Comparison of ENCODE assay signal across 9 cellular contexts in the genomic region with DNA sequence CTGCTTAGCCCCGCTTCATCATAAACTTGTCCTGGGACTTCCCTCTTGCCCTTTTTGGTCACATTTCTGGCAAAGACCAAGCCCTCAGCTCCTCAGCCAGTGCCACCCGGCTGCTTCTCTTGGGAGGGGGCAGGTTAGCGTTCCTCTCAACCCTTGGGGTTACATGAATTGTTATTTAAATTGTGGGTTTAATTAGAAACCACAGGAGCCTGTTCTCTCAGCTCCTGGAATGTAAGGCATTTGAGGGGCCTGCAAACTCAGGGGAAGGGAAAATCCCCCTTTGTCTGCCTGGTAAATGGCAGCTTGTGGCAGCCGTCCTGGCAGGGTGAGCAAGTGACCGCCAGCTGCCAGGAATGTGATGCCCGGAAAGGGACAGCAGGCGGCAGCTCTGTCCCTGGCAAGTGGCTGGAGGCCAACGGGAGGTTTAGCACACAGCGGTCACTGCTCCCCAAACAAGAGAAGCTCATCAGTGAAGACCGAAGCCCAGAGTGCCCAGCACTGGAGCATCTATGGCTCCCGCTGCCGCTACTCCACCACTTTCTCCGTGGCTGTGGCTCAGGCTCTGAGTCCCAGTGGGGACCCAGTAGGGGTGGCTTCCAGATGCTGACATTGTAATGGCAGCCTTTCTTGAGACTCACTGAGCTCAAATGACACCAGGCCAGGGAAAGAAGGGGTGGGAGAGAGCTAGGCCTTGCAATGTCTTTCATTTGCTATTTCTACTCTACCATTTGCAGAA. TPM values are rescaled to one million over a fixed set of nuclear protein-coding genes. Genes with fewer than 3 reads are reported as not detected.
A peak's percentile ranks its signal among the peaks of the same experiment; 100 is the strongest.
DNase-seq lines count a peak whose midpoint lies in the region; ATAC-seq and TF ChIP-seq lines count a peak whose summit lies in the region.
"Had no signal": no experiment of that assay in that cellular context is flagged by ENCODE, and none has a peak within 500 bp of the region (broad histone marks: within the 10 kb centered on the region; RNA-seq: fewer than 3 reads in every experiment).

No MANE protein-coding gene starts in this region.

- peaks cover 3% of the 10 kb centered on the region for H3K27me3 Mint-ChIP-seq in activated CD4-positive, alpha-beta memory T cell treated with anti-CD3 and anti-CD28 coated beads, Interleukin-2, amount 10 ng/mL, durations not matched to agents 7 days and 5 days
- no peaks in the 10 kb centered on the region for H3K27me3 Mint-ChIP-seq in activated T-cell treated with anti-CD3 and anti-CD28 coated beads, Interleukin-2, amount 50 U/mL, for 4 hours (ENCODE audit: low read depth)

- no peak overlapping the region for H3K4me3 ChIP-seq in left ventricle myocardium inferior

- CTCF ChIA-PET in activated CD4-positive, alpha-beta memory T cell treated with anti-CD3 and anti-CD28 coated beads, Interleukin-2, amount 10 ng/mL, durations not matched to agents 7 days and 5 days (lab: Charles Lee): no interaction called here

- POLR2A ChIA-PET in activated CD4-positive, alpha-beta memory T cell treated with anti-CD3 and anti-CD28 coated beads, Interleukin-2, amount 10 ng/mL, durations not matched to agents 7 days and 5 days (lab: Charles Lee): interaction anchor here (1.4 kb wide), 1 partner anchor 9 kb away, joined by 4 read pairs; no protein-coding TSS in a partner anchor

- H3K4me3 Mint-ChIP-seq in activated CD4-positive, alpha-beta memory T cell treated with anti-CD3 and anti-CD28 coated beads, Interleukin-2, amount 10 ng/mL, durations not matched to agents 7 days and 5 days: no peak overlapping the region
- no peak overlapping the region for H3K4me3 Mint-ChIP-seq in activated T-cell treated with anti-CD3 and anti-CD28 coated beads, Interleukin-2, amount 50 U/mL, for 4 hours
- H3K4me3 Mint-ChIP-seq: central memory CD8-positive, alpha-beta T cell had no signal

- intact Hi-C loops in left ventricle myocardium inferior (cut with micrococcal nuclease): no loop called here
- intact Hi-C loops in posterior cingulate gyrus (cut with DNase I): loop anchor here (5.0 kb wide), 1 partner anchor 100 kb away; no protein-coding TSS in a partner anchor

- no peaks in the 10 kb centered on the region for H3K36me3 Mint-ChIP-seq in activated CD4-positive, alpha-beta memory T cell treated with anti-CD3 and anti-CD28 coated beads, Interleukin-2, amount 10 ng/mL, durations not matched to agents 7 days and 5 days (ENCODE audit: low read depth)
- H3K36me3 Mint-ChIP-seq in activated T-cell treated with anti-CD3 and anti-CD28 coated beads, Interleukin-2, amount 50 U/mL, for 4 hours (ENCODE audit: insufficient read depth): no peaks in the 10 kb centered on the region

- H3K9me3 Mint-ChIP-seq in activated CD4-positive, alpha-beta memory T cell treated with anti-CD3 and anti-CD28 coated beads, Interleukin-2, amount 10 ng/mL, durations not matched to agents 7 days and 5 days: no peaks in the 10 kb centered on the region
- H3K9me3 Mint-ChIP-seq in activated T-cell treated with anti-CD3 and anti-CD28 coated beads, Interleukin-2, amount 50 U/mL, for 4 hours: no peaks in the 10 kb centered on the region
- H3K9me3 Mint-ChIP-seq: central memory CD8-positive, alpha-beta T cell had no signal

- TF ChIP-seq CTCF in left ventricle myocardium inferior (IDR thresholded peaks at IDR 0.05; ENCODE audit: borderline replicate concordance): peak; percentile 67

- H3K4me1 Mint-ChIP-seq in activated CD4-positive, alpha-beta memory T cell treated with anti-CD3 and anti-CD28 coated beads, Interleukin-2, amount 10 ng/mL, durations not matched to agents 7 days and 5 days: no peaks in the 10 kb centered on the region
- H3K4me1 Mint-ChIP-seq in activated T-cell treated with anti-CD3 and anti-CD28 coated beads, Interleukin-2, amount 50 U/mL, for 4 hours (ENCODE audit: low read depth): no peaks in the 10 kb centered on the region
- H3K4me1 Mint-ChIP-seq: central memory CD8-positive, alpha-beta T cell had no signal

- ATAC-seq in activated T-cell treated with anti-CD3 and anti-CD28 coated beads, Interleukin-2, amount 50 U/mL, for 4 hours: no peak

- peaks cover 4% of the 10 kb centered on the region for H3K36me3 ChIP-seq in left ventricle myocardium inferior

- H3K27me3 ChIP-seq in left ventricle myocardium inferior (ENCODE audit: low read depth): no peaks in the 10 kb centered on the region

- no peak overlapping the region for H3K27ac Mint-ChIP-seq in activated CD4-positive, alpha-beta memory T cell treated with anti-CD3 and anti-CD28 coated beads, Interleukin-2, amount 10 ng/mL, durations not matched to agents 7 days and 5 days

- DNase-seq in ELF-1 (ENCODE audit: low read depth, low spot score) (peak; percentile 98), amygdala (lab: John Stamatoyannopoulos, UW) (peak in 55 of 56 donors; percentile 17 to 92 (median 76)), left ventricle myocardium inferior (peak; percentile 71), posterior cingulate gyrus (peak; percentile 73 to 98 (median 83)), NCI-H1694 (lab: John Stamatoyannopoulos, UW) (no peak)
- no peak for DNase-seq in activated CD4-positive, alpha-beta memory T cell treated with anti-CD3 and anti-CD28 coated beads, Interleukin-2, amount 10 ng/mL, durations not matched to agents 7 days and 5 days
- no peak for DNase-seq in activated CD4-positive, alpha-beta T cell treated with anti-CD3 and anti-CD28 coated beads, Interleukin-2, amount 50 U/mL, for 48 hours
- DNase-seq in activated T-cell treated with anti-CD3 and anti-CD28 coated beads, Interleukin-2, amount 50 U/mL, for 4 hours: no peak

- no peaks in the 10 kb centered on the region for H3K9me3 ChIP-seq in left ventricle myocardium inferior (replicated peaks)

- H3K27ac ChIP-seq in left ventricle myocardium inferior (replicated peaks): peak overlapping the region; percentile 74

- peaks cover 73% of the 10 kb centered on the region for H3K4me1 ChIP-seq in left ventricle myocardium inferior

RNA-seq across cellular contexts. Expression of gene SHB, which starts 51.7 kb away (rescaled TPM):
- total RNA-seq in left ventricle myocardium inferior: 19.4 TPM
- total RNA-seq in activated CD4-positive, alpha-beta memory T cell treated with anti-CD3 and anti-CD28 coated beads, Interleukin-2, amount 10 ng/mL, durations not matched to agents 7 days and 5 days: 1 to 10 TPM in 1 of 2 experiments, under 1 TPM in 1; 0.93 to 1.0 TPM
- 1 to 10 TPM; 2.6 to 4.0 (median 3.4) TPM for total RNA-seq in activated T-cell treated with anti-CD3 and anti-CD28 coated beads, Interleukin-2, amount 50 U/mL, for 4 hours

Comparison
In these comparisons a context has a peak if more than half of its experiments do, and no peak if none do; other contexts are left out.
1. DNase-seq: peak in ELF-1 (single experiment), amygdala (55 of 56), left ventricle myocardium inferior (single experiment) and posterior cingulate gyrus (10 of 10); none in activated CD4-positive, alpha-beta memory T cell treated with anti-CD3 and anti-CD28 coated beads, Interleukin-2, amount 10 ng/mL, durations not matched to agents 7 days and 5 days (single experiment), activated CD4-positive, alpha-beta T cell treated with anti-CD3 and anti-CD28 coated beads, Interleukin-2, amount 50 U/mL, for 48 hours (0 of 2), activated T-cell treated with anti-CD3 and anti-CD28 coated beads, Interleukin-2, amount 50 U/mL, for 4 hours (single experiment) and NCI-H1694 (single experiment).